8 cellular contexts compared by ENCODE assay signal in the genomic region with DNA sequence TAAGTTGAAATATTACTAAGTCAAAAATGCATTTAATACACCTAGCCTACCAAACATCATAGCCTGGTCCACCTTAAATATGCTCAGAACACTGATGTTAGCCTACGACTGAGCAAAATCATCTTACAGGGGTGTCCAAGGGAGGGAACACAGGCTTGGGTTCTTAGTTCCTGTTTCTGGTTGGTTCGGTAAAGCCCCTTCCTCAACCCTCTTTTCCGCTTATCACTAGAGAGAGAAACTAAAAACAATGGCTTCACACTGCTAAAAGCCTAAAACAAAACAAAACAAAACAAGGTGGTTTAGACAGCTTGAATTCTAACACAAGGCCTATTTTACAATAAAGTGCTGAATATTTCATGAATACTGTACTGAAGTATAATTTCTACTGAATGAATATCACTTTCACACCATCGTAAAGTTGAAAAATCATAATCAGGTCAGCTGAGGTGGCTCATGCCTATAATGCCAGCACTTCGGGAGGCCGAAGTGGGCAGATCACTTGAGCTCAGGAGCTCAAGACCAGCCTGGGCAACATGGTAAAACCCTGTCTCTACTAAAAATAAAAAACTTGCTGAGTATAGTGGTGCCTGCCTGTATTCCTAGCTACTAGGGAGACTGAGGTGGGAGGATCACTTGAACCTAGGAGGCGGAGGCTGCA.
DNase-seq lines count a peak whose midpoint lies in the region; ATAC-seq lines count a peak whose summit lies in the region.

No MANE protein-coding gene starts in this region.

- H3K27me3 Mint-ChIP-seq in IgD-negative memory B cell (no peaks in the 10 kb centered on the region), naive B cell (no peaks in the 10 kb centered on the region)

- H3K36me3 Mint-ChIP-seq in IgD-negative memory B cell, result peaks cover 8% of the 10 kb centered on the region
- no peaks in the 10 kb centered on the region for H3K36me3 Mint-ChIP-seq in naive B cell

- H3K27ac Mint-ChIP-seq in IgD-negative memory B cell, result peak overlapping the region; percentile 85 to 97 (median 95)
- H3K27ac Mint-ChIP-seq in naive B cell, result peak overlapping the region; percentile 93 to 99 (median 98)

- DNase-seq in naive B cell, result peak; percentile 84
- no peak for DNase-seq in NCI-H1694 (lab: John Stamatoyannopoulos, UW)
- no peak for DNase-seq in AG08395 (ENCODE audit: low spot score)
- DNase-seq in NCI-H146 treated with DMSO at 0.1 percent for 48 hours (lab: John Stamatoyannopoulos, UW; ENCODE audit: unreplicated experiment), result no peak
- no peak for DNase-seq in NK-92 treated with Interleukin-12 subunit alpha and Interleukin-12 subunit beta, amount 100 ng/mL, for 24 hours (lab: John Stamatoyannopoulos, UW)

- H3K4me3 Mint-ChIP-seq in IgD-negative memory B cell, result peak overlapping the region; percentile 56 to 94 (median 83)
- H3K4me3 Mint-ChIP-seq in naive B cell, result peak overlapping the region; percentile 36 to 91 (median 86)

- H3K9me3 Mint-ChIP-seq in IgD-negative memory B cell (no peaks in the 10 kb centered on the region), naive B cell (no peaks in the 10 kb centered on the region)

- ATAC-seq in GM18867 (IDR thresholded peaks at IDR 0.05; ENCODE audit: unreplicated experiment) (peak; percentile 87), GM21723 (IDR thresholded peaks at IDR 0.05; ENCODE audit: unreplicated experiment) (peak; percentile 93), naive B cell (ENCODE audit: low read depth in 2 of 2) (peak; percentile 99)

- H3K4me1 Mint-ChIP-seq in IgD-negative memory B cell (peaks cover 27 to 53% (median 34%) of the 10 kb centered on the region in 3 donors), naive B cell (peaks cover 44 to 78% (median 61%) of the 10 kb centered on the region in 3 donors)
